ENCODE assay signal across 26 cellular contexts in the genomic region with DNA sequence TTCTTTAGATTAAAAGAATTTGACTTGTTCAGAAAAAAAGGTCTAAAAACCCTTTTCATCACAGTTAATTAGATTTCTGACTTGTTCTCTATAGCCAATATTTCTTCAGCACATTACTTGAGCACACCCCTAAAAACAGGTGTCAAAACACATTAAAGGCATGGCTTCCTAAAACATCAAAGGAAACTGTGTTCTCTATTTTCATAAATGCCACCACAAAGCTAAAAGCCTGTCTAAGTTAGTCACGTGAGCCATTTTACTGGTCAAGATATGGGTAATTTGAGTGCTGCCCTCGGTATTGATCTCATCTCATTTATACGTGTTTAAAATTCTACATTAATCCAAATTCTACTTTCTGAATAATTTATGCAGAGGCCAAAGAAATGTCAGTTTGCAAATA.
"Had no signal": no experiment of that assay in that cellular context is flagged by ENCODE, and none has a peak within 500 bp of the region (broad histone marks: within the 10 kb centered on the region; RNA-seq: fewer than 3 reads in every experiment).

No MANE protein-coding gene starts in this region.

- ATAC-seq: effector memory CD8-positive, alpha-beta T cell; gastrocnemius medialis; heart right ventricle; left cardiac atrium; left lung; left ventricle myocardium superior; lower lobe of right lung; mucosa of descending colon had no signal

- H3K36me3 Mint-ChIP-seq: mesothelial cell of epicardium, naive B cell had no signal

- DNase-seq: colonic mucosa; cortex of kidney; effector CD8-positive, alpha-beta T cell; effector memory CD8-positive, alpha-beta T cell; endodermal cell; erythroblast; esophagus squamous epithelium; foreskin fibroblast; foreskin melanocyte; gastrocnemius medialis; glutamatergic neuron; head of caudate nucleus; heart right ventricle; hippocampal formation; left cardiac atrium; left lung; left ventricle myocardium superior; lower lobe of right lung; mesenchymal stem cell; mucosa of descending colon; naive B cell had no signal

- H3K4me3 ChIP-seq: colonic mucosa, esophagus squamous epithelium, gastrocnemius medialis, heart right ventricle, left lung, lower lobe of right lung, mucosa of descending colon had no signal

- H3K27ac ChIP-seq: colonic mucosa, epithelial cell of prostate, esophagus squamous epithelium, gastrocnemius medialis, heart right ventricle, left lung, lower lobe of right lung had no signal

- H3K4me1 Mint-ChIP-seq: mesothelial cell of epicardium, naive B cell had no signal

- H3K27ac Mint-ChIP-seq: dendritic cell treated with granulocyte-macrophage colony-stimulating factor and Interleukin-4, amounts not matched to agents 40 ng/mL and 50 ng/mL, for 4 days; effector memory CD8-positive, alpha-beta T cell; endodermal cell; mesothelial cell of epicardium; naive B cell had no signal

- H3K9me3 ChIP-seq: colonic mucosa, esophagus squamous epithelium, gastrocnemius medialis, left lung, lower lobe of right lung, mucosa of descending colon had no signal

- H3K27me3 ChIP-seq: colonic mucosa, esophagus squamous epithelium, gastrocnemius medialis, heart right ventricle, left lung had no signal

- H3K4me3 Mint-ChIP-seq: dendritic cell treated with granulocyte-macrophage colony-stimulating factor and Interleukin-4, amounts not matched to agents 40 ng/mL and 50 ng/mL, for 4 days; effector memory CD8-positive, alpha-beta T cell; endodermal cell; mesothelial cell of epicardium; naive B cell had no signal

- H3K36me3 ChIP-seq: colonic mucosa, esophagus squamous epithelium, gastrocnemius medialis, heart right ventricle, left lung, lower lobe of right lung had no signal

- FAIRE-seq: endometrium, islet of Langerhans had no signal

- H3K27me3 Mint-ChIP-seq: dendritic cell treated with granulocyte-macrophage colony-stimulating factor and Interleukin-4, amounts not matched to agents 40 ng/mL and 50 ng/mL, for 4 days; effector memory CD8-positive, alpha-beta T cell; naive B cell had no signal

- H3K4me1 ChIP-seq: colonic mucosa, esophagus squamous epithelium, gastrocnemius medialis, heart right ventricle, left lung, lower lobe of right lung had no signal
